8 cellular contexts compared by ENCODE assay signal in the genomic region with DNA sequence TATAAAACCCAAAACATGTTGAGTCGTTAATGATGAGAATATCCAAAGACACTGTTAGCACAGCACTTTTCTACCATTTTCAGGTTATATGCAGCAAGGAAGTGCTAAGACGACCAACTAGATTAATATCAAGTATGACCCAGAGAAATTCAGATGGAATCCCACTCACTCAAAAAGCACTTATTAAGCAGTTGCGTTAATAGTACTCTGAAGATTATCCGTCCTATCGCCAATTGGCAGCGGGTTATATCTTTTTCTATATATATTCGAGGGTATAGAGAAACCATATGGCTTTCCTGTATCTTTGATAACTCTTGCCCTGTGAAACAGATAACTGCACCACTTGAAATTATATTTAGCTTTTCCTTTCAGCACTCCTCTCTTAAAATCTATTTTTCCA. TPM values are rescaled to one million over a fixed set of nuclear protein-coding genes. Genes with fewer than 3 reads are reported as not detected.
DNase-seq lines count a peak whose midpoint lies in the region; ATAC-seq and TF ChIP-seq lines count a peak whose summit lies in the region.

No MANE protein-coding gene starts in this region.

- H3K27ac ChIP-seq in cardiac muscle cell (peak overlapping the region; percentile 83), ascending aorta (no peak overlapping the region), lower lobe of right lung (peak overlapping the region; percentile 86), upper lobe of right lung (peak overlapping the region; percentile 86)

- intact Hi-C loops in cardiac septum (cut with DNase I) (no loop called here), ascending aorta (cut with DNase I) (no loop called here), lower lobe of right lung (cut with DNase I) (no loop called here), upper lobe of right lung (cut with DNase I) (no loop called here)

- peak overlapping the region; percentile 70 for H3K4me3 ChIP-seq in cardiac muscle cell
- H3K4me3 ChIP-seq in ascending aorta, result peak overlapping the region; percentile 62 to 80
- peak overlapping the region; percentile 86 for H3K4me3 ChIP-seq in lower lobe of right lung
- peak overlapping the region; percentile 85 for H3K4me3 ChIP-seq in upper lobe of right lung

- TF ChIP-seq CTCF in cardiac muscle cell (IDR thresholded peaks at IDR 0.05; ENCODE audit: low read depth, low read length) (no peak), ascending aorta (IDR thresholded peaks at IDR 0.05) (no peak), lower lobe of right lung (IDR thresholded peaks at IDR 0.05) (no peak), upper lobe of right lung (IDR thresholded peaks at IDR 0.05) (no peak)

- ATAC-seq in lower lobe of right lung, result no peak
- ATAC-seq in upper lobe of right lung, result no peak

- DNase-seq in cardiac muscle cell (ENCODE audit: low read depth in 1 of 2, low spot score in 1 of 2) (no peak), cardiac septum (ENCODE audit: low spot score) (no peak), ascending aorta (ENCODE audit: low spot score in 2 of 2) (no peak), lower lobe of right lung (no peak), upper lobe of right lung (no peak), GF-D8 (lab: John Stamatoyannopoulos, UW) (no peak), Kasumi-1 (lab: John Stamatoyannopoulos, UW) (no peak)
- DNase-seq in activated CD8-positive, alpha-beta memory T cell treated with anti-CD3 and anti-CD28 coated beads, Interleukin-2, amount 50 U/mL, for 4 hours, result no peak

- H3K27me3 ChIP-seq in cardiac muscle cell, result no peaks in the 10 kb centered on the region
- no peaks in the 10 kb centered on the region for H3K27me3 ChIP-seq in ascending aorta
- no peaks in the 10 kb centered on the region for H3K27me3 ChIP-seq in lower lobe of right lung (ENCODE audit: low read depth)
- H3K27me3 ChIP-seq in upper lobe of right lung, result no peaks in the 10 kb centered on the region

- H3K9me3 ChIP-seq in cardiac muscle cell (ENCODE audit: low read depth) (no peaks in the 10 kb centered on the region), ascending aorta (no peaks in the 10 kb centered on the region), lower lobe of right lung (no peaks in the 10 kb centered on the region), upper lobe of right lung (no peaks in the 10 kb centered on the region)

- H3K36me3 ChIP-seq in cardiac muscle cell (no peaks in the 10 kb centered on the region), ascending aorta (no peaks in the 10 kb centered on the region), lower lobe of right lung (no peaks in the 10 kb centered on the region), upper lobe of right lung (no peaks in the 10 kb centered on the region)

- peaks cover 19% of the 10 kb centered on the region for H3K4me1 ChIP-seq in cardiac muscle cell (ENCODE audit: low read depth)
- H3K4me1 ChIP-seq in ascending aorta, result peaks cover 0 to 17% of the 10 kb centered on the region in 2 donors
- H3K4me1 ChIP-seq in lower lobe of right lung, result peaks cover 59% of the 10 kb centered on the region
- H3K4me1 ChIP-seq in upper lobe of right lung, result peaks cover 50% of the 10 kb centered on the region

RNA-seq across cellular contexts. Expression of a gene that starts 1.1 kb away (rescaled TPM):
- total RNA-seq in cardiac muscle cell (11.1 and 11.9 TPM in 2 replicates), cardiac septum (5.1 TPM), ascending aorta (10.0 TPM), lower lobe of right lung (26.6 TPM), upper lobe of right lung (20.1 TPM)
- polyA plus RNA-seq in cardiac muscle cell, result 19.9 and 24.1 TPM in 2 replicates

RNA-seq across cellular contexts. Expression of a gene that starts 8.3 kb away (rescaled TPM):
- total RNA-seq in cardiac muscle cell (3.2 and 6.3 TPM in 2 replicates), cardiac septum (0.48 TPM), ascending aorta (under 0.01 TPM), lower lobe of right lung (1.6 TPM), upper lobe of right lung (1.1 TPM)
- 4.1 and 6.4 TPM in 2 replicates for polyA plus RNA-seq in cardiac muscle cell

Comparison
In these comparisons a context has a peak if more than half of its experiments do, and no peak if none do; other contexts are left out.
1. H3K27ac ChIP-seq: peak in cardiac muscle cell (single experiment), lower lobe of right lung (single experiment) and upper lobe of right lung (single experiment); none in ascending aorta (0 of 2).
2. Peak in every context shown above with its lines, with median percentiles within 50 percentile points of each other: H3K4me3 ChIP-seq.